7 cellular contexts compared by ENCODE assay signal in genomic region chr5:31433229-31433628, GRCh38.
"Had no signal": no experiment of that assay in that cellular context is flagged by ENCODE, and none has a peak within 500 bp of the region (broad histone marks: within the 10 kb centered on the region; RNA-seq: fewer than 3 reads in every experiment).

No MANE protein-coding gene starts in this region.

- H3K4me3 ChIP-seq: GM23338 had no signal

- FAIRE-seq: H1, H54, HepG2 had no signal

- DNase-seq: H9, HCEC 1CT had no signal

- H3K27ac ChIP-seq: HL-60 had no signal

- ATAC-seq: GM23338, HepG2 had no signal
